Comparison of ENCODE assay signal across 16 cellular contexts in the genomic region with DNA sequence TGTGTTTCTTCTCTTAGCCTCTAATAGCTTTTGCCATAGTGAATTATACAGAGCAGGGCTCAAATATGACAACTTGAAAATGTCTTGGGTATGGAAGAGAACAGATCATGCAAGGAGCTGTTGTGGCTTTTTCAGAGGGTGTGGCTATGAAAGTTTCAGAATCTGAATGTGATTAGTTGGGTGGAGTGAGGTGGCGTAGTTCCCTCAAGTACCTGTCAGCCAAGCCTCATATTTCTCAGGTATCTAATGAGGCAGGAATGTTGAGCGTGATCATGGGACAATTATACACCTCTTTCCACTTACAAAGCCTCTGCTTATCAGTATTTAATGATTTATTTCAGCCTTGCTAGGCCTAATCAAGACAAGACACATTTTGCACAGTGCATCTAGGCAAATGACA.
"Had no signal": no experiment of that assay in that cellular context is flagged by ENCODE, and none has a peak within 500 bp of the region (broad histone marks: within the 10 kb centered on the region; RNA-seq: fewer than 3 reads in every experiment).

No MANE protein-coding gene starts in this region.

- H3K27ac ChIP-seq: adrenal gland, right lobe of liver had no signal

- H3K4me1 ChIP-seq: adrenal gland, right lobe of liver had no signal

- DNase-seq: activated B cell treated with CpG ODN at 0.5 μM for 24 hours; activated CD4-positive, alpha-beta T cell treated with anti-CD3 and anti-CD28 coated beads, Interleukin-2, amount 10 ng/mL, durations not matched to agents 7 days and 5 days; activated CD8-positive, alpha-beta memory T cell treated with anti-CD3 and anti-CD28 coated beads for 24 hours; activated naive CD4-positive, alpha-beta T cell treated with anti-CD3 and anti-CD28 coated beads, Interleukin-2, amount 50 U/mL, for 16 hours; adrenal gland; central memory CD4-positive, alpha-beta T cell; cortex of kidney; effector CD8-positive, alpha-beta T cell; immature natural killer cell; naive thymus-derived CD8-positive, alpha-beta T cell; right lobe of liver; stimulated activated CD4-positive, alpha-beta T cell treated with anti-CD3 and anti-CD28 coated beads, Interleukin-12 subunit alpha, Interleukin-12 subunit beta, amount 100 ng/mL, for 4 hours; stimulated activated CD4-positive, alpha-beta T cell treated with anti-CD3 and anti-CD28 coated beads, Interleukin-2, amount 100 ng/mL, for 48 hours; stimulated activated CD8-positive, alpha-beta memory T cell treated with anti-CD3 and anti-CD28 coated beads, Interleukin-4, amount 100 ng/mL, for 48 hours; stimulated activated naive CD8-positive, alpha-beta T cell treated with anti-CD3 and anti-CD28 coated beads, Interleukin-15, Interleukin-2, amounts not matched to agents 100 U/mL and 50 U/mL, for 24 hours had no signal

- ATAC-seq: naive thymus-derived CD8-positive, alpha-beta T cell; right lobe of liver; SK-N-SH treated with all-trans-retinoic acid at 6 μM for 48 hours; stimulated activated naive CD8-positive, alpha-beta T cell treated with anti-CD3 and anti-CD28 coated beads, Interleukin-15, Interleukin-2, amounts not matched to agents 100 U/mL and 50 U/mL, for 24 hours had no signal

- H3K9me3 ChIP-seq: adrenal gland, right lobe of liver had no signal

- H3K36me3 ChIP-seq: adrenal gland, right lobe of liver had no signal

- H3K4me3 ChIP-seq: adrenal gland, right lobe of liver had no signal

- H3K27me3 ChIP-seq: adrenal gland, right lobe of liver had no signal
